1 cellular context compared by ENCODE assay signal in the genomic region with DNA sequence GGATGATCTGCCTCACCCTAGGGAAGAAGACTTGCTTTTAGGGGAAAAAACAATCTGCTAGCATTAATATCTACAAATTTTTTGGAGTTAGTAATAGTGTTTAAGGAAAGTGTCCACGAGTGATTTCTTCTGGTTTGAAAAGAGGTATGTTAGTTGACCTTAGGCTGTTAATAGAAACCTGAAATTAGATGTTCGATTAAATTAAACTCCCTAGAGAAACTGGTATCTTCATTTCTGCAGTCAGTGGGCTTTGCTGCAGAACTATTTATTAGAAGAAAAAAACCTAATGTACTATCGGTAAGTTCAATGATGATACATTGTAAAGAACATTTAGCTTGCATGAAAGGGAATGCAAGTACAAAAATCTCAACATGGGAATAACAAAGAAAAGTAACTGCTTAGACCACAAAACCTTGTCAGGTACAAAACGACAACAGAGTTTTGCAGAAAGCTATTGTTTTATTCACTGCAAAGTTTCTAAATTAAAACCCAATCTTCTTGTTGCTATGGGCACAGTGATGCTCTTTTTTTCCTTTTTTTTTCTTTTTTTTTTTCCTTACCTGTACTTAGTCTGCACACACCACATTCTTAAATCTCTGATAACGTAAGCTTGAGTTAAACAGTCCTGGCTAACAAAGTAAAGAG.
TF ChIP-seq lines count a peak whose summit lies in the region.

No MANE protein-coding gene starts in this region.

TF ChIP-seq in GM23338, 12 proteins besides CTCF, POLR2A, EP300 and RAD21 (continued from another document):
- TF ChIP-seq, protein P1, sequence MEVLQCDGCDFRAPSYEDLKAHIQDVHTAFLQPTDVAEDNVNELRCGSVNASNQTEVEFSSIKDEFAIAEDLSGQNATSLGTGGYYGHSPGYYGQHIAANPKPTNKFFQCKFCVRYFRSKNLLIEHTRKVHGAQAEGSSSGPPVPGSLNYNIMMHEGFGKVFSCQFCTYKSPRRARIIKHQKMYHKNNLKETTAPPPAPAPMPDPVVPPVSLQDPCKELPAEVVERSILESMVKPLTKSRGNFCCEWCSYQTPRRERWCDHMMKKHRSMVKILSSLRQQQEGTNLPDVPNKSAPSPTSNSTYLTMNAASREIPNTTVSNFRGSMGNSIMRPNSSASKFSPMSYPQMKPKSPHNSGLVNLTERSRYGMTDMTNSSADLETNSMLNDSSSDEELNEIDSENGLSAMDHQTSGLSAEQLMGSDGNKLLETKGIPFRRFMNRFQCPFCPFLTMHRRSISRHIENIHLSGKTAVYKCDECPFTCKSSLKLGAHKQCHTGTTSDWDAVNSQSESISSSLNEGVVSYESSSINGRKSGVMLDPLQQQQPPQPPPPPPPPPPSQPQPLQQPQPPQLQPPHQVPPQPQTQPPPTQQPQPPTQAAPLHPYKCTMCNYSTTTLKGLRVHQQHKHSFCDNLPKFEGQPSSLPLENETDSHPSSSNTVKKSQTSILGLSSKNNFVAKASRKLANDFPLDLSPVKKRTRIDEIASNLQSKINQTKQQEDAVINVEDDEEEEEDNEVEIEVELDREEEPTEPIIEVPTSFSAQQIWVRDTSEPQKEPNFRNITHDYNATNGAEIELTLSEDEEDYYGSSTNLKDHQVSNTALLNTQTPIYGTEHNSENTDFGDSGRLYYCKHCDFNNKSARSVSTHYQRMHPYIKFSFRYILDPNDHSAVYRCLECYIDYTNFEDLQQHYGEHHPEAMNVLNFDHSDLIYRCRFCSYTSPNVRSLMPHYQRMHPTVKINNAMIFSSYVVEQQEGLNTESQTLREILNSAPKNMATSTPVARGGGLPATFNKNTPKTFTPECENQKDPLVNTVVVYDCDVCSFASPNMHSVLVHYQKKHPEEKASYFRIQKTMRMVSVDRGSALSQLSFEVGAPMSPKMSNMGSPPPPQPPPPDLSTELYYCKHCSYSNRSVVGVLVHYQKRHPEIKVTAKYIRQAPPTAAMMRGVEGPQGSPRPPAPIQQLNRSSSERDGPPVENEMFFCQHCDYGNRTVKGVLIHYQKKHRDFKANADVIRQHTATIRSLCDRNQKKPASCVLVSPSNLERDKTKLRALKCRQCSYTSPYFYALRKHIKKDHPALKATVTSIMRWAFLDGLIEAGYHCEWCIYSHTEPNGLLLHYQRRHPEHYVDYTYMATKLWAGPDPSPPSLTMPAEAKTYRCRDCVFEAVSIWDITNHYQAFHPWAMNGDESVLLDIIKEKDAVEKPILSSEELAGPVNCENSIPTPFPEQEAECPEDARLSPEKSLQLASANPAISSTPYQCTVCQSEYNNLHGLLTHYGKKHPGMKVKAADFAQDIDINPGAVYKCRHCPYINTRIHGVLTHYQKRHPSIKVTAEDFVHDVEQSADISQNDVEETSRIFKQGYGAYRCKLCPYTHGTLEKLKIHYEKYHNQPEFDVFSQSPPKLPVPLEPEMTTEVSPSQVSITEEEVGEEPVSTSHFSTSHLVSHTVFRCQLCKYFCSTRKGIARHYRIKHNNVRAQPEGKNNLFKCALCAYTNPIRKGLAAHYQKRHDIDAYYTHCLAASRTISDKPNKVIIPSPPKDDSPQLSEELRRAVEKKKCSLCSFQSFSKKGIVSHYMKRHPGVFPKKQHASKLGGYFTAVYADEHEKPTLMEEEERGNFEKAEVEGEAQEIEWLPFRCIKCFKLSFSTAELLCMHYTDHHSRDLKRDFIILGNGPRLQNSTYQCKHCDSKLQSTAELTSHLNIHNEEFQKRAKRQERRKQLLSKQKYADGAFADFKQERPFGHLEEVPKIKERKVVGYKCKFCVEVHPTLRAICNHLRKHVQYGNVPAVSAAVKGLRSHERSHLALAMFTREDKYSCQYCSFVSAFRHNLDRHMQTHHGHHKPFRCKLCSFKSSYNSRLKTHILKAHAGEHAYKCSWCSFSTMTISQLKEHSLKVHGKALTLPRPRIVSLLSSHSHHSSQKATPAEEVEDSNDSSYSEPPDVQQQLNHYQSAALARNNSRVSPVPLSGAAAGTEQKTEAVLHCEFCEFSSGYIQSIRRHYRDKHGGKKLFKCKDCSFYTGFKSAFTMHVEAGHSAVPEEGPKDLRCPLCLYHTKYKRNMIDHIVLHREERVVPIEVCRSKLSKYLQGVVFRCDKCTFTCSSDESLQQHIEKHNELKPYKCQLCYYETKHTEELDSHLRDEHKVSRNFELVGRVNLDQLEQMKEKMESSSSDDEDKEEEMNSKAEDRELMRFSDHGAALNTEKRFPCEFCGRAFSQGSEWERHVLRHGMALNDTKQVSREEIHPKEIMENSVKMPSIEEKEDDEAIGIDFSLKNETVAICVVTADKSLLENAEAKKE (CRISPR knock-in tag; IDR thresholded peaks at IDR 0.05), result no peak
- TF ChIP-seq EZH2phosphoT487 (IDR thresholded peaks at IDR 0.05; ENCODE audit: unreplicated experiment) (no peak), ZNF331 (CRISPR knock-in tag; IDR thresholded peaks at IDR 0.05; ENCODE audit: low read depth) (no peak), CREB1 (CRISPR knock-in tag; IDR thresholded peaks at IDR 0.05; ENCODE audit: low read depth) (no peak), ZNF114 (CRISPR knock-in tag; IDR thresholded peaks at IDR 0.05) (no peak), STAT1 (IDR thresholded peaks at IDR 0.05; ENCODE audit: unreplicated experiment) (no peak), EZH2 (IDR thresholded peaks at IDR 0.05; ENCODE audit: low read depth, unreplicated experiment) (no peak), JUNB (IDR thresholded peaks at IDR 0.05; ENCODE audit: unreplicated experiment) (no peak), POLR2AphosphoS5 (IDR thresholded peaks at IDR 0.05; ENCODE audit: low read depth) (no peak)
- TF ChIP-seq, protein P2, sequence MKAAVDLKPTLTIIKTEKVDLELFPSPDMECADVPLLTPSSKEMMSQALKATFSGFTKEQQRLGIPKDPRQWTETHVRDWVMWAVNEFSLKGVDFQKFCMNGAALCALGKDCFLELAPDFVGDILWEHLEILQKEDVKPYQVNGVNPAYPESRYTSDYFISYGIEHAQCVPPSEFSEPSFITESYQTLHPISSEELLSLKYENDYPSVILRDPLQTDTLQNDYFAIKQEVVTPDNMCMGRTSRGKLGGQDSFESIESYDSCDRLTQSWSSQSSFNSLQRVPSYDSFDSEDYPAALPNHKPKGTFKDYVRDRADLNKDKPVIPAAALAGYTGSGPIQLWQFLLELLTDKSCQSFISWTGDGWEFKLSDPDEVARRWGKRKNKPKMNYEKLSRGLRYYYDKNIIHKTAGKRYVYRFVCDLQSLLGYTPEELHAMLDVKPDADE (IDR thresholded peaks at IDR 0.05), result no peak
- TF ChIP-seq, protein P3, sequence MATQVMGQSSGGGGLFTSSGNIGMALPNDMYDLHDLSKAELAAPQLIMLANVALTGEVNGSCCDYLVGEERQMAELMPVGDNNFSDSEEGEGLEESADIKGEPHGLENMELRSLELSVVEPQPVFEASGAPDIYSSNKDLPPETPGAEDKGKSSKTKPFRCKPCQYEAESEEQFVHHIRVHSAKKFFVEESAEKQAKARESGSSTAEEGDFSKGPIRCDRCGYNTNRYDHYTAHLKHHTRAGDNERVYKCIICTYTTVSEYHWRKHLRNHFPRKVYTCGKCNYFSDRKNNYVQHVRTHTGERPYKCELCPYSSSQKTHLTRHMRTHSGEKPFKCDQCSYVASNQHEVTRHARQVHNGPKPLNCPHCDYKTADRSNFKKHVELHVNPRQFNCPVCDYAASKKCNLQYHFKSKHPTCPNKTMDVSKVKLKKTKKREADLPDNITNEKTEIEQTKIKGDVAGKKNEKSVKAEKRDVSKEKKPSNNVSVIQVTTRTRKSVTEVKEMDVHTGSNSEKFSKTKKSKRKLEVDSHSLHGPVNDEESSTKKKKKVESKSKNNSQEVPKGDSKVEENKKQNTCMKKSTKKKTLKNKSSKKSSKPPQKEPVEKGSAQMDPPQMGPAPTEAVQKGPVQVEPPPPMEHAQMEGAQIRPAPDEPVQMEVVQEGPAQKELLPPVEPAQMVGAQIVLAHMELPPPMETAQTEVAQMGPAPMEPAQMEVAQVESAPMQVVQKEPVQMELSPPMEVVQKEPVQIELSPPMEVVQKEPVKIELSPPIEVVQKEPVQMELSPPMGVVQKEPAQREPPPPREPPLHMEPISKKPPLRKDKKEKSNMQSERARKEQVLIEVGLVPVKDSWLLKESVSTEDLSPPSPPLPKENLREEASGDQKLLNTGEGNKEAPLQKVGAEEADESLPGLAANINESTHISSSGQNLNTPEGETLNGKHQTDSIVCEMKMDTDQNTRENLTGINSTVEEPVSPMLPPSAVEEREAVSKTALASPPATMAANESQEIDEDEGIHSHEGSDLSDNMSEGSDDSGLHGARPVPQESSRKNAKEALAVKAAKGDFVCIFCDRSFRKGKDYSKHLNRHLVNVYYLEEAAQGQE (IDR thresholded peaks at IDR 0.05; ENCODE audit: unreplicated experiment), result no peak
